ENCODE assay signal across 8 cellular contexts in the genomic region with DNA sequence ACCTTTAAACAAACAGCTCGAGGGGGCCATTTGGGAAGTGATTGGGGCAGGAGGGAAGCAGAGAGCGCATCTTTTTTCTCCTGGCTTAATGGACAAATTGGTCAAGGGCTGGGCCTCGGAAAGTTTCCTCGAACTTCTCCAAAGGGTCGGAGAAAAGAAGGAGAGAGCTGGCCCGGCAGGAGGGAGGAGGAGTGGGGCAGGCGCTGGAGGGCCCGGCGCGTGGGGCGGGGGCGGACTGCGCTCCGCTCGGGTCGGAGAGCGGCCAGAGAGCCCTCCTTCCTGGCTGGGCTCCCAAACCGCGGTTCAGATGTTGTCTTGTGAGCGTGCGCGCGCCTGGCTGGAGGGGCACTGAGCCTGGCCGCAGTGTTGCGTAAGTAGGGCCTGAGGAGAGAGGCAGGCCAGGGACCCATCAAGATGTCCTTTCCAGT. TPM values are rescaled to one million over a fixed set of nuclear protein-coding genes. Genes with fewer than 3 reads are reported as not detected.
A peak's percentile ranks its signal among the peaks of the same experiment; 100 is the strongest.
DNase-seq lines count a peak whose midpoint lies in the region; ATAC-seq, FAIRE-seq and TF ChIP-seq lines count a peak whose summit lies in the region.

No MANE protein-coding gene starts in this region.

- FAIRE-seq in keratinocyte (lab: Jason Lieb, UNC), result no peak

- peaks cover 30% of the 10 kb centered on the region for H3K36me3 ChIP-seq in HUES6 (ENCODE audit: control insufficient read depth, insufficient read depth, low read length)
- no peaks in the 10 kb centered on the region for H3K36me3 ChIP-seq in keratinocyte (ENCODE audit: control insufficient read depth in 2 of 2, extremely low read depth in 1 of 2, insufficient read depth in 2 of 2, low read length in 2 of 2)
- H3K36me3 ChIP-seq in smooth muscle cell (ENCODE audit: low read depth), result no peaks in the 10 kb centered on the region

- peak; percentile 93 for DNase-seq in choroid plexus epithelial cell (ENCODE audit: low read depth)
- DNase-seq in keratinocyte (ENCODE audit: low read depth, low spot score), result no peak
- DNase-seq in smooth muscle cell (lab: John Stamatoyannopoulos, UW; ENCODE audit: unreplicated experiment), result peak; percentile 63
- no peak for DNase-seq in GM19240 (ENCODE audit: insufficient read length, low spot score)
- no peak for DNase-seq in NCI-H146 (lab: John Stamatoyannopoulos, UW)

- no peaks in the 10 kb centered on the region for H3K9me1 ChIP-seq in keratinocyte (ENCODE audit: control insufficient read depth, extremely low read depth, insufficient read depth, low read length)

- H3K79me2 ChIP-seq in keratinocyte (ENCODE audit: control insufficient read depth, insufficient read depth, low read length) (no peaks in the 10 kb centered on the region), smooth muscle cell (ENCODE audit: low read depth) (peaks cover 41% of the 10 kb centered on the region)

- dilution Hi-C loops in keratinocyte (cut with MboI; ENCODE audit: extremely low pct_ligation_motif_present, low sequenced_read_pairs), result no loop called here

- H3K4me2 ChIP-seq in keratinocyte (ENCODE audit: control insufficient read depth, extremely low read depth, insufficient read depth, low read depth, low read length), result peak overlapping the region; percentile 79
- peak overlapping the region; percentile 94 for H3K4me2 ChIP-seq in smooth muscle cell

- H2AFZ ChIP-seq in keratinocyte (ENCODE audit: control insufficient read depth, low read length) (peak overlapping the region; percentile 53), smooth muscle cell (ENCODE audit: low read depth) (peak overlapping the region; percentile 82)

- TF ChIP-seq CTCF in choroid plexus epithelial cell (conservative IDR thresholded peaks at IDR 0.05; ENCODE audit: low read depth, low read length) (no peak), keratinocyte (optimal IDR thresholded peaks at IDR 0.05 in 1 of 3, IDR thresholded peaks at IDR 0.05 in 1 of 3, conservative IDR thresholded peaks at IDR 0.05 in 1 of 3; ENCODE audit: extremely low read depth in 1 of 3, insufficient read depth in 2 of 3, low read length in 3 of 3) (no peak), smooth muscle cell (IDR thresholded peaks at IDR 0.05; ENCODE audit: borderline replicate concordance, insufficient read depth, poor library complexity, severe bottlenecking) (no peak)

- H4K20me1 ChIP-seq in keratinocyte (ENCODE audit: control insufficient read depth, extremely low read depth, insufficient read depth, low read length) (no peaks in the 10 kb centered on the region), smooth muscle cell (ENCODE audit: low read depth) (peaks cover 27% of the 10 kb centered on the region)

- H3K27me3 ChIP-seq in HUES6 (ENCODE audit: control insufficient read depth, insufficient read depth, low read length) (peaks cover 69% of the 10 kb centered on the region), keratinocyte (ENCODE audit: control insufficient read depth, extremely low read depth, insufficient read depth, low read length) (no peaks in the 10 kb centered on the region), smooth muscle cell (ENCODE audit: low read depth) (no peaks in the 10 kb centered on the region)

- ATAC-seq in HG03175 (IDR thresholded peaks at IDR 0.05; ENCODE audit: unreplicated experiment), result no peak
- ATAC-seq in GM21381 (IDR thresholded peaks at IDR 0.05; ENCODE audit: unreplicated experiment), result no peak

- WGBS in smooth muscle cell (ENCODE audit: low lambda C conversion rate), result 0% methylated on average over 18 of the region's 25 CpGs

- H3K4me1 ChIP-seq in HUES6 (ENCODE audit: control insufficient read depth, insufficient read depth, low read length), result peaks cover 39% of the 10 kb centered on the region
- peaks cover 15% of the 10 kb centered on the region for H3K4me1 ChIP-seq in keratinocyte (ENCODE audit: control insufficient read depth, extremely low read depth, insufficient read depth, low read length)
- H3K4me1 ChIP-seq in smooth muscle cell (ENCODE audit: low read depth), result peaks cover 10% of the 10 kb centered on the region

- H3K9me3 ChIP-seq in HUES6 (ENCODE audit: control insufficient read depth, insufficient read depth, low read depth, low read length) (no peaks in the 10 kb centered on the region), keratinocyte (ENCODE audit: control insufficient read depth, low read depth, low read length) (no peaks in the 10 kb centered on the region), smooth muscle cell (replicated peaks; ENCODE audit: low read depth) (no peaks in the 10 kb centered on the region)

- H3K27ac ChIP-seq in HUES6 (ENCODE audit: low read depth, low read length) (peak overlapping the region; percentile 61; the same call in 1 of the 2 replicates), keratinocyte (ENCODE audit: control insufficient read depth, insufficient read depth, low read length) (no peak overlapping the region), smooth muscle cell (ENCODE audit: low read depth) (peak overlapping the region; percentile 83)

- H3K9ac ChIP-seq in HUES6 (ENCODE audit: low read length), result peak overlapping the region; percentile 86
- H3K9ac ChIP-seq in keratinocyte (ENCODE audit: control insufficient read depth, extremely low read depth, insufficient read depth, low read length), result peak overlapping the region; percentile 65
- H3K9ac ChIP-seq in smooth muscle cell (ENCODE audit: low read depth), result peak overlapping the region; percentile 79

- peak overlapping the region; percentile 88 for H3K4me3 ChIP-seq in HUES6 (ENCODE audit: low read depth, low read length)
- H3K4me3 ChIP-seq in choroid plexus epithelial cell (ENCODE audit: low read depth, low read length), result peak overlapping the region; percentile 81
- H3K4me3 ChIP-seq in keratinocyte (ENCODE audit: control insufficient read depth in 2 of 3, extremely low read depth in 1 of 3, insufficient read depth in 2 of 3, low read depth in 1 of 3, low read length in 3 of 3), result peak overlapping the region; percentile 46 to 71 (median 68)
- H3K4me3 ChIP-seq in smooth muscle cell, result peak overlapping the region; percentile 65

- peaks cover 16% of the 10 kb centered on the region for H3F3A ChIP-seq in smooth muscle cell (ENCODE audit: low read depth)

RNA-seq across cellular contexts. Expression of a gene that starts 1.2 kb away (rescaled TPM):
- 54.5 to 116 TPM (median 59.2 TPM) in 3 replicates for polyA plus RNA-seq in keratinocyte
- 4.4 TPM for polyA plus RNA-seq in keratinocyte (2011; ENCODE audit: low read depth)
- 38.6 and 47.6 TPM in 2 replicates for polyA plus RNA-seq in keratinocyte (2011; cell fraction: cytosol; rRNA removed)
- polyA plus RNA-seq in keratinocyte (2011; cell fraction: nucleus; rRNA removed), result 76.5 and 87.0 TPM in 2 replicates
- polyA plus RNA-seq in keratinocyte (2012; ENCODE audit: low replicate concordance), result 2.6 and 96.3 TPM in 2 replicates
- polyA minus RNA-seq in keratinocyte, result 113 to 159 TPM (median 124 TPM) in 3 replicates
- polyA minus RNA-seq in keratinocyte (2011; cell fraction: cytosol; rRNA and poly(A)+ RNA removed), result 68.7 TPM
- 96.4 and 150 TPM in 2 replicates for polyA minus RNA-seq in keratinocyte (2011; cell fraction: nucleus; rRNA and poly(A)+ RNA removed)
- total RNA-seq in smooth muscle cell, result 431 and 446 TPM in 2 replicates
- polyA plus RNA-seq in smooth muscle cell, result 688 and 746 TPM in 2 replicates

RNA-seq across cellular contexts. Expression of a gene that starts 28.6 kb away (rescaled TPM):
- polyA plus RNA-seq in keratinocyte (34.2 to 54.4 TPM (median 45.6 TPM) in 3 replicates), smooth muscle cell (12.3 and 34.8 TPM in 2 replicates)
- 25.8 TPM for polyA plus RNA-seq in keratinocyte (2011; ENCODE audit: low read depth)
- polyA plus RNA-seq in keratinocyte (2011; cell fraction: cytosol; rRNA removed), result 10.9 and 27.6 TPM in 2 replicates
- 46.1 and 58.3 TPM in 2 replicates for polyA plus RNA-seq in keratinocyte (2011; cell fraction: nucleus; rRNA removed)
- polyA plus RNA-seq in keratinocyte (2012; ENCODE audit: low replicate concordance), result 23.6 and 46.0 TPM in 2 replicates
- polyA minus RNA-seq in keratinocyte, result 19.9 to 31.9 TPM (median 22.2 TPM) in 3 replicates
- 29.7 TPM for polyA minus RNA-seq in keratinocyte (2011; cell fraction: cytosol; rRNA and poly(A)+ RNA removed)
- polyA minus RNA-seq in keratinocyte (2011; cell fraction: nucleus; rRNA and poly(A)+ RNA removed), result 65.9 and 91.0 TPM in 2 replicates
- total RNA-seq in smooth muscle cell, result 55.6 and 65.3 TPM in 2 replicates

Comparison
In these comparisons a context has a peak if more than half of its experiments do, and no peak if none do; other contexts are left out.
1. DNase-seq: peak in choroid plexus epithelial cell (single experiment) and smooth muscle cell (single experiment); none in keratinocyte (single experiment), GM19240 (single experiment) and NCI-H146 (single experiment).
2. Peak in every context shown above with its lines, with median percentiles within 50 percentile points of each other: H3K4me3 ChIP-seq and H3K9ac ChIP-seq.